16 cellular contexts compared by ENCODE assay signal in the genomic region with DNA sequence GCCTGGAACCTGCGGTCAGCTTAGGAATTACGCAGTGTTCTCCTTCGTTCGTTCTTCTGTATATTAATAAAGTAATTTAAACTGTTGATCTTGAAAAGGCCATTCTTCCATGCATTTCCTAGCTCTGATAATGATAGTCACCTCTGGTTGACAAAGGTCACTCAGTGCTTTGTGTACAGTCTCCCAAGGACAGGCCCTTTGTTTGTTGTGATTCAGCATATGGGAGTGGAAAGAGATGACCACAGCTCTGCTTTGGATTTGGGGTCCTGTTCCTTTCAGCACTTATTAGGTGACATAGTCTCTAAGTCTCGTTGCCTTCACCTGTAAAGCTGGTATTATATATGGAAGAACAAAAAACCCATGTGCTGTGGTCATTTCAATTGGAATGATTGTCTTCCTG. TPM values are rescaled to one million over a fixed set of nuclear protein-coding genes. Genes with fewer than 3 reads are reported as not detected.
A peak's percentile ranks its signal among the peaks of the same experiment; 100 is the strongest.
DNase-seq lines count a peak whose midpoint lies in the region; ATAC-seq and TF ChIP-seq lines count a peak whose summit lies in the region.
"Had no signal": no experiment of that assay in that cellular context is flagged by ENCODE, and none has a peak within 500 bp of the region (broad histone marks: within the 10 kb centered on the region; RNA-seq: fewer than 3 reads in every experiment).

No MANE protein-coding gene starts in this region.

- no peak overlapping the region for H2BK12ac ChIP-seq in trophoblast cell (ENCODE audit: low read length)

- H3K4me1 ChIP-seq in left ventricle myocardium inferior (peaks cover 35% of the 10 kb centered on the region), trophoblast cell (ENCODE audit: control insufficient read depth in 1 of 2, insufficient read depth in 2 of 2, low read length in 2 of 2) (no peaks in the 10 kb centered on the region)

- no peak overlapping the region for H2BK5ac ChIP-seq in trophoblast cell (ENCODE audit: low read depth, low read length, poor library complexity)

- H4K91ac ChIP-seq in trophoblast cell (ENCODE audit: low read depth, low read length) = no peak overlapping the region

- peaks cover 11% of the 10 kb centered on the region for H3K4me1 Mint-ChIP-seq in glutamatergic neuron (ENCODE audit: low read depth, unreplicated experiment)

- H3K4me3 ChIP-seq in left ventricle myocardium inferior = no peak overlapping the region
- H3K4me3 ChIP-seq in trophoblast cell (ENCODE audit: low read depth, low read length) = no peak overlapping the region

- intact Hi-C loops in left ventricle myocardium inferior (cut with micrococcal nuclease) (no loop called here), Right ventricle myocardium inferior (cut with DNase I) (no loop called here), posterior cingulate gyrus (cut with DNase I) (no loop called here)

- no peak overlapping the region for H3K4me2 ChIP-seq in trophoblast cell (ENCODE audit: low read length)

- H3K27me3 ChIP-seq in left ventricle myocardium inferior (ENCODE audit: low read depth) (no peaks in the 10 kb centered on the region), trophoblast cell (ENCODE audit: insufficient read depth, low read length) (no peaks in the 10 kb centered on the region)

- H3K9me3 Mint-ChIP-seq in glutamatergic neuron (ENCODE audit: unreplicated experiment) = peaks cover 4% of the 10 kb centered on the region

- peaks cover 5% of the 10 kb centered on the region for H3K27me3 Mint-ChIP-seq in glutamatergic neuron (ENCODE audit: unreplicated experiment)

- no peak overlapping the region for H3K14ac ChIP-seq in trophoblast cell (ENCODE audit: low read length)

- H3K4me3 Mint-ChIP-seq in glutamatergic neuron (ENCODE audit: unreplicated experiment) = no peak overlapping the region

- peaks cover 13% of the 10 kb centered on the region for H3K36me3 Mint-ChIP-seq in glutamatergic neuron (ENCODE audit: unreplicated experiment)

- H3K9me3 ChIP-seq in left ventricle myocardium inferior (replicated peaks) = peaks cover 6% of the 10 kb centered on the region
- H3K9me3 ChIP-seq in trophoblast cell (ENCODE audit: insufficient read depth, low read depth, low read length) = no peaks in the 10 kb centered on the region

- H3K4ac ChIP-seq in trophoblast cell (ENCODE audit: low read depth, low read length) = peak overlapping the region; percentile 64

- no peak overlapping the region for H3K23ac ChIP-seq in trophoblast cell (ENCODE audit: low read length)

- no peak overlapping the region for H4K8ac ChIP-seq in trophoblast cell (ENCODE audit: low read depth, low read length)

- no peak overlapping the region for H2BK120ac ChIP-seq in trophoblast cell (ENCODE audit: insufficient read depth, low read length, poor library complexity)

- H2AFZ ChIP-seq in trophoblast cell (ENCODE audit: insufficient read depth, low read length, poor library complexity) = no peak overlapping the region

- no peak overlapping the region for H3K9ac ChIP-seq in trophoblast cell (ENCODE audit: low read length)

- DNase-seq in left ventricle myocardium inferior (no peak), Right ventricle myocardium inferior (ENCODE audit: missing footprints) (no peak), glutamatergic neuron (no peak), trophoblast cell (no peak), posterior cingulate gyrus (no peak)
- DNase-seq: H7, KG1, NCI-H1105, NCI-H2081, NCI-H2171, NCI-H345, NCI-H524, NCI-H82 had no signal

- H3K79me2 ChIP-seq in trophoblast cell (ENCODE audit: control insufficient read depth, insufficient read depth, low read length, poor library complexity) = peaks cover 2% of the 10 kb centered on the region

- WGBS in trophoblast cell (ENCODE audit: extremely low coverage, insufficient coverage, insufficient read length) = no CpG with 5 or more reads among the region's 5 CpGs

- ATAC-seq in Right ventricle myocardium inferior (no peak), GM18873 (IDR thresholded peaks at IDR 0.05; ENCODE audit: low FRiP score, unreplicated experiment) (no peak), GM18498 (IDR thresholded peaks at IDR 0.05; ENCODE audit: unreplicated experiment) (no peak)

- no peak for TF ChIP-seq CTCF in left ventricle myocardium inferior (IDR thresholded peaks at IDR 0.05; ENCODE audit: borderline replicate concordance)
- no peak for TF ChIP-seq CTCF in glutamatergic neuron (IDR thresholded peaks at IDR 0.05; ENCODE audit: partially characterized antibody, unreplicated experiment)

- H3K27ac ChIP-seq in left ventricle myocardium inferior (replicated peaks) (peak overlapping the region; percentile 56), trophoblast cell (ENCODE audit: low read depth, low read length) (peak overlapping the region; percentile 16)
- H3K27ac ChIP-seq: C4-2B had no signal

- H3K79me1 ChIP-seq in trophoblast cell (ENCODE audit: low read length) = no peaks in the 10 kb centered on the region

- H3K27ac Mint-ChIP-seq in glutamatergic neuron (ENCODE audit: unreplicated experiment) = peak overlapping the region; percentile 41

- H4K12ac ChIP-seq in trophoblast cell (ENCODE audit: low read depth, low read length) = no peak overlapping the region

- no peak overlapping the region for H2AK5ac ChIP-seq in trophoblast cell (ENCODE audit: low read length)

- no peak overlapping the region for H3K18ac ChIP-seq in trophoblast cell (ENCODE audit: low read length)

- H3K36me3 ChIP-seq in left ventricle myocardium inferior (peaks cover 85% of the 10 kb centered on the region), trophoblast cell (ENCODE audit: control insufficient read depth in 1 of 2, insufficient read depth in 2 of 2, low read length in 2 of 2) (peaks cover 11 to 14% of the 10 kb centered on the region in 2 experiments)

RNA-seq across cellular contexts. Expression of a gene that starts 39.6 kb away (rescaled TPM):
- total RNA-seq in left ventricle myocardium inferior (104 TPM), Right ventricle myocardium inferior (110 TPM), glutamatergic neuron (ENCODE audit: unreplicated experiment) (145 TPM)
- polyA plus RNA-seq in trophoblast cell (2013) = 272 and 284 TPM in 2 replicates
